In the genomic region with DNA sequence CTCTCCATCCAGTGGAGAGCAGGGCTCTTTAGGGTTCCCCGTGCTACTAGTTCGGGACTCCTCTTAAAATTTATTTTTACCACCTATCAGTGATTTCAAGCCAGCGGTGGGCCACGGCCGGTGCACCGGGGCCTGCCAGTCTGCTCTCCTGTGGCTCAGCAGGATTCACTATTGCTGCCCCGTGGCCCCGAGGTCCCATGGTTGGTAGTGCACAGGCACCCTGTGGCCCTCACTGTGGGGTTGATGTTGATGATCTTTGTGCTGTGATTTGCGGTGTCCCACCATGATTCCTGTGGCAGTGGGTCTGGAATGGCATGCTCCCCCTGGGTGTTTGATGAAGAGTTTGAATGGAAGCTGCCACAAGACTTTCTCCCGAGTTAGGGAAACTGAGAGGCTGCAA, we compare ENCODE assay signal across 24 cellular contexts. TPM values are rescaled to one million over a fixed set of nuclear protein-coding genes. Genes with fewer than 3 reads are reported as not detected.
DNase-seq lines count a peak whose midpoint lies in the region; ATAC-seq, FAIRE-seq and TF ChIP-seq lines count a peak whose summit lies in the region.
"Had no signal": no experiment of that assay in that cellular context is flagged by ENCODE, and none has a peak within 500 bp of the region (broad histone marks: within the 10 kb centered on the region; RNA-seq: fewer than 3 reads in every experiment).

No MANE protein-coding gene starts in this region.

- H3K27ac Mint-ChIP-seq in activated CD8-positive, alpha-beta T cell treated with anti-CD3 and anti-CD28 coated beads for 36 hours = no peak overlapping the region
- H3K27ac Mint-ChIP-seq in activated naive CD8-positive, alpha-beta T cell treated with anti-CD3 and anti-CD28 coated beads for 36 hours = no peak overlapping the region
- H3K27ac Mint-ChIP-seq: B cell; CD4-positive, CD25-positive, alpha-beta regulatory T cell; CD8-positive, alpha-beta T cell had no signal

- CTCF ChIA-PET in activated CD8-positive, alpha-beta T cell treated with anti-CD3 and anti-CD28 coated beads for 36 hours (lab: Charles Lee) = no interaction called here

- no peaks in the 10 kb centered on the region for H3K36me3 Mint-ChIP-seq in activated CD8-positive, alpha-beta T cell treated with anti-CD3 and anti-CD28 coated beads for 36 hours (ENCODE audit: low read depth)
- H3K36me3 Mint-ChIP-seq in activated naive CD8-positive, alpha-beta T cell treated with anti-CD3 and anti-CD28 coated beads for 36 hours = no peaks in the 10 kb centered on the region
- H3K36me3 Mint-ChIP-seq: CD4-positive, CD25-positive, alpha-beta regulatory T cell; CD8-positive, alpha-beta T cell had no signal

- H3K4me1 Mint-ChIP-seq in activated CD8-positive, alpha-beta T cell treated with anti-CD3 and anti-CD28 coated beads for 36 hours (ENCODE audit: low read depth) = no peaks in the 10 kb centered on the region
- no peaks in the 10 kb centered on the region for H3K4me1 Mint-ChIP-seq in activated naive CD8-positive, alpha-beta T cell treated with anti-CD3 and anti-CD28 coated beads for 36 hours
- H3K4me1 Mint-ChIP-seq: B cell had no signal

- H3K4me3 Mint-ChIP-seq in activated CD8-positive, alpha-beta T cell treated with anti-CD3 and anti-CD28 coated beads for 36 hours = no peak overlapping the region
- H3K4me3 Mint-ChIP-seq in activated naive CD8-positive, alpha-beta T cell treated with anti-CD3 and anti-CD28 coated beads for 36 hours = no peak overlapping the region
- H3K4me3 Mint-ChIP-seq: B cell; CD4-positive, CD25-positive, alpha-beta regulatory T cell; CD8-positive, alpha-beta T cell had no signal

- no peaks in the 10 kb centered on the region for H3K36me3 ChIP-seq in kidney (ENCODE audit: control insufficient read depth in 1 of 2, insufficient read depth in 2 of 2, low read length in 2 of 2)
- H3K36me3 ChIP-seq: BLaER1 had no signal

- H3K9me3 ChIP-seq in kidney (ENCODE audit: control insufficient read depth in 1 of 2, low read length in 2 of 2) = peaks cover 0 to 21% of the 10 kb centered on the region in 2 donors

- peak; percentile 49 for DNase-seq in Right ventricle myocardium inferior (ENCODE audit: missing footprints)
- no peak for DNase-seq in Right ventricle myocardium superior
- peak; percentile 39 for DNase-seq in kidney
- peak; percentile 64 for DNase-seq in posterior vena cava (ENCODE audit: low spot score)
- no peak for DNase-seq in activated CD8-positive, alpha-beta T cell treated with anti-CD3 and anti-CD28 coated beads for 36 hours
- no peak for DNase-seq in activated naive CD8-positive, alpha-beta T cell treated with anti-CD3 and anti-CD28 coated beads for 36 hours
- no peak for DNase-seq in urothelium cell line (ENCODE audit: low spot score)
- DNase-seq: Caco-2; CD4-positive, CD25-positive, alpha-beta regulatory T cell; CD8-positive, alpha-beta T cell; DMS153; DND-41; GM23248; H7; HCEC 1CT had no signal

- POLR2A ChIA-PET in activated CD8-positive, alpha-beta T cell treated with anti-CD3 and anti-CD28 coated beads for 36 hours (lab: Charles Lee) = no interaction called here

- no peak for TF ChIP-seq CTCF in kidney (IDR thresholded peaks at IDR 0.05; ENCODE audit: borderline replicate concordance, extremely low read depth, insufficient read depth)
- no peak for TF ChIP-seq CTCF in activated CD8-positive, alpha-beta T cell treated with anti-CD3 and anti-CD28 coated beads for 36 hours (IDR thresholded peaks at IDR 0.05)

- peaks cover 11% of the 10 kb centered on the region for H3K9me3 Mint-ChIP-seq in activated CD8-positive, alpha-beta T cell treated with anti-CD3 and anti-CD28 coated beads for 36 hours
- H3K9me3 Mint-ChIP-seq in activated naive CD8-positive, alpha-beta T cell treated with anti-CD3 and anti-CD28 coated beads for 36 hours = peaks cover 14% of the 10 kb centered on the region

- intact Hi-C loops in Right ventricle myocardium inferior (cut with DNase I) = no loop called here
- intact Hi-C loops in Right ventricle myocardium superior (cut with DNase I) = no loop called here
- intact Hi-C loops in kidney (cut with DNase I) = no loop called here
- intact Hi-C loops in posterior vena cava (cut with DNase I) = no loop called here
- intact Hi-C loops in activated CD8-positive, alpha-beta T cell treated with anti-CD3 and anti-CD28 coated beads for 36 hours (cut with micrococcal nuclease) = no loop called here

- peaks cover 2% of the 10 kb centered on the region for H3K27me3 Mint-ChIP-seq in activated CD8-positive, alpha-beta T cell treated with anti-CD3 and anti-CD28 coated beads for 36 hours
- H3K27me3 Mint-ChIP-seq in activated naive CD8-positive, alpha-beta T cell treated with anti-CD3 and anti-CD28 coated beads for 36 hours = peaks cover 33% of the 10 kb centered on the region

- no peak overlapping the region for H3K4me3 ChIP-seq in kidney (ENCODE audit: low read length in 2 of 2)
- H3K4me3 ChIP-seq: BLaER1, GM23248 had no signal

- ATAC-seq in Right ventricle myocardium inferior = no peak
- no peak for ATAC-seq in Right ventricle myocardium superior (ENCODE audit: poor library complexity)
- no peak for ATAC-seq in activated CD8-positive, alpha-beta T cell treated with anti-CD3 and anti-CD28 coated beads for 36 hours
- ATAC-seq: CD8-positive, alpha-beta T cell had no signal

- H3K27ac ChIP-seq in kidney (ENCODE audit: low read depth in 2 of 2, low read length in 2 of 2) = no peak overlapping the region
- H3K27ac ChIP-seq: 22Rv1, BLaER1, C4-2B, GM23248 had no signal

- no peaks in the 10 kb centered on the region for H3K4me1 ChIP-seq in kidney (ENCODE audit: control insufficient read depth in 1 of 2, insufficient read depth in 1 of 2, low read depth in 1 of 2, low read length in 2 of 2)

- no peak overlapping the region for H3K9ac ChIP-seq in kidney (ENCODE audit: low read length in 2 of 2)
- H3K9ac ChIP-seq: BLaER1, GM23248 had no signal

- FAIRE-seq in kidney (lab: Jason Lieb, UNC) (no peak), urothelium cell line (lab: Jason Lieb, UNC) (no peak)
- FAIRE-seq: A204.1, G401.6, GM12892, GM19239, H1 had no signal

RNA-seq across cellular contexts. Expression of a gene that starts 12.6 kb away (rescaled TPM):
- total RNA-seq in Right ventricle myocardium inferior = 34.8 TPM
- 24.7 TPM for total RNA-seq in Right ventricle myocardium superior
- 24.0 TPM for total RNA-seq in kidney
- polyA plus RNA-seq in kidney (ENCODE audit: insufficient read depth, low read depth, low replicate concordance) = 29.6 TPM
- 10 to 100 TPM; 56.2 to 99.4 TPM for total RNA-seq in posterior vena cava
- not detected for total RNA-seq in activated CD8-positive, alpha-beta T cell treated with anti-CD3 and anti-CD28 coated beads for 36 hours
- total RNA-seq in activated naive CD8-positive, alpha-beta T cell treated with anti-CD3 and anti-CD28 coated beads for 36 hours = under 1 TPM in 1 of 2 experiments, not detected in 1; 0.10 TPM
- total RNA-seq: B cell; Caco-2; CD8-positive, alpha-beta T cell had no signal
- polyA plus RNA-seq: CD4-positive, CD25-positive, alpha-beta regulatory T cell had no signal

Comparison
In these comparisons a context has a peak if more than half of its experiments do, and no peak if none do; other contexts are left out.
1. DNase-seq: peak in Right ventricle myocardium inferior (single experiment), kidney (single experiment) and posterior vena cava (single experiment); none in Right ventricle myocardium superior (single experiment), activated CD8-positive, alpha-beta T cell treated with anti-CD3 and anti-CD28 coated beads for 36 hours (single experiment), activated naive CD8-positive, alpha-beta T cell treated with anti-CD3 and anti-CD28 coated beads for 36 hours (single experiment) and urothelium cell line (single experiment).
2. RNA of a gene that starts 12.6 kb away (total RNA-seq): 56.2 to 99.4 TPM in posterior vena cava, 34.8 TPM in Right ventricle myocardium inferior (single experiment), 24.7 TPM in Right ventricle myocardium superior (single experiment) and 24.0 TPM in kidney (single experiment); 0.10 TPM in activated naive CD8-positive, alpha-beta T cell treated with anti-CD3 and anti-CD28 coated beads for 36 hours and not detected in activated CD8-positive, alpha-beta T cell treated with anti-CD3 and anti-CD28 coated beads for 36 hours; every median in the first group is over 10 times any median in the second.